31 cellular contexts compared by ENCODE assay signal in the genomic region with DNA sequence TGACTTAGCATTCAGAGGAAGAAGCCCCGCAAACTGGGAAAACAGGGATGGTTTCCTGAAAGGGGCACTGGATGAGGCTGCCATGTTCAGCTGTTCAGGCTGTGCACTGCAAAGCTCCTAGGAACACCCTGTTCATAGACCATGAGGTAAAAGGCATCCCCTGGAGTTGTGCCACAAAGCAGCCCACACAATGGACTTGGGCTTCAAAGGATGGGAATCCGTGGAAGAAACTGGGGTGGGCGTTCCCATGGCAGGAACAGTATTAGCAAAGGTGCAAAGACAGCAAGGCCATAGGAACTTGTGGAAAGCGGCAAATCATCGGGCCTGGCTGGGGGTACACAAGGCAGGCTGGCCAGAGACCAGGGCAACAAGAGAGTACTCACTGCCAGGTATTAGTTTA. TPM values are rescaled to one million over a fixed set of nuclear protein-coding genes. Genes with fewer than 3 reads are reported as not detected.
"Had no signal": no experiment of that assay in that cellular context is flagged by ENCODE, and none has a peak within 500 bp of the region (broad histone marks: within the 10 kb centered on the region; RNA-seq: fewer than 3 reads in every experiment).

No MANE protein-coding gene starts in this region.

- H3K27ac Mint-ChIP-seq: activated CD4-positive, alpha-beta T cell treated with anti-CD3 and anti-CD28 coated beads for 36 hours; activated CD4-positive, alpha-beta T cell treated with anti-CD3 and anti-CD28 coated beads, Interleukin-2, amount 10 ng/mL, durations not matched to agents 7 days and 5 days; activated CD8-positive, alpha-beta T cell treated with anti-CD3 and anti-CD28 coated beads, Interleukin-2, amount 10 ng/mL, durations not matched to agents 7 days and 5 days; activated naive CD4-positive, alpha-beta T cell treated with anti-CD3 and anti-CD28 coated beads, Interleukin-2, amount 50 U/mL, for 24 hours; activated naive CD8-positive, alpha-beta T cell treated with anti-CD3 and anti-CD28 coated beads, Interleukin-2, amount 10 ng/mL, durations not matched to agents 7 days and 5 days; activated T-cell treated with anti-CD3 and anti-CD28 coated beads, Interleukin-2, amount 50 U/mL, for 24 hours; activated T-helper 2 cell treated with anti-CD3 and anti-CD28 coated beads, Interferon-gamma antibody, Interleukin-2, Interleukin-4, amounts not matched to agents 10 μg/mL and 5 μg/mL and 100 μg/mL, durations not matched to agents 14 hours and 24 hours and 36 hours; T-helper 1 cell treated with Interleukin-12 subunit alpha and Interleukin-12 subunit beta and Interleukin-4 antibody, amounts not matched to agents 30 μg/mL and 1 μg/mL, for 36 hours; T-helper 2 cell treated with Interferon-gamma antibody and Interleukin-4, amounts not matched to agents 5 μg/mL and 100 μg/mL, for 36 hours had no signal

- H3K27me3 ChIP-seq: brain microvascular endothelial cell, MG63, Peyer's patch, SJSA1 had no signal

- DNase-seq: activated CD4-positive, alpha-beta T cell treated with anti-CD3 and anti-CD28 coated beads for 36 hours; activated CD4-positive, alpha-beta T cell treated with anti-CD3 and anti-CD28 coated beads, Interleukin-2, amount 10 ng/mL, durations not matched to agents 7 days and 5 days; activated CD4-positive, alpha-beta T cell treated with anti-CD3 and anti-CD28 coated beads, Interleukin-2, amount 50 U/mL, for 48 hours; activated CD8-positive, alpha-beta T cell treated with anti-CD3 and anti-CD28 coated beads, Interleukin-2, amount 10 ng/mL, durations not matched to agents 7 days and 5 days; activated gamma-delta T cell; activated naive CD4-positive, alpha-beta T cell treated with Interleukin-2 at 50 U/mL for 16 hours; activated naive CD8-positive, alpha-beta T cell treated with anti-CD3 and anti-CD28 coated beads, Interleukin-2, amount 10 ng/mL, durations not matched to agents 7 days and 5 days; activated T-cell treated with anti-CD3 and anti-CD28 coated beads, Interleukin-2, amount 50 U/mL, for 24 hours; brain microvascular endothelial cell; central memory CD4-positive, alpha-beta T cell; Kasumi-1; MG63; NCI-H1092; NCI-H1436 treated with DMSO at 0.1 percent for 48 hours; NCI-H1694 treated with DMSO at 0.1 percent for 48 hours; NCI-H2029; NCI-H345; NCI-H524 treated with DMSO at 0.1 percent for 48 hours; NK-92 treated with Interleukin-12 subunit alpha and Interleukin-12 subunit beta, amount 100 ng/mL, for 24 hours; PC-3; Peyer's patch; RPMI8226; SHP77 treated with DMSO at 0.1 percent for 48 hours; SK-N-SH had no signal

- H3K9ac ChIP-seq: SK-N-SH had no signal

- H3K36me3 ChIP-seq: brain microvascular endothelial cell, MG63, Peyer's patch, SJSA1 had no signal

- H3K4me1 ChIP-seq: Peyer's patch had no signal

- H3K4me3 ChIP-seq: MG63, Peyer's patch, SJSA1 had no signal

- H3K9me3 Mint-ChIP-seq: activated CD4-positive, alpha-beta T cell treated with anti-CD3 and anti-CD28 coated beads, Interleukin-2, amount 10 ng/mL, durations not matched to agents 7 days and 5 days; activated naive CD4-positive, alpha-beta T cell treated with anti-CD3 and anti-CD28 coated beads, Interleukin-2, amount 50 U/mL, for 24 hours; activated naive CD8-positive, alpha-beta T cell treated with anti-CD3 and anti-CD28 coated beads, Interleukin-2, amount 10 ng/mL, durations not matched to agents 7 days and 5 days; activated T-cell treated with anti-CD3 and anti-CD28 coated beads, Interleukin-2, amount 50 U/mL, for 24 hours; activated T-helper 2 cell treated with anti-CD3 and anti-CD28 coated beads, Interferon-gamma antibody, Interleukin-2, Interleukin-4, amounts not matched to agents 10 μg/mL and 5 μg/mL and 100 μg/mL, durations not matched to agents 14 hours and 24 hours and 36 hours; T-helper 1 cell treated with Interleukin-12 subunit alpha and Interleukin-12 subunit beta and Interleukin-4 antibody, amounts not matched to agents 30 μg/mL and 1 μg/mL, for 36 hours; T-helper 2 cell treated with Interferon-gamma antibody and Interleukin-4, amounts not matched to agents 5 μg/mL and 100 μg/mL, for 36 hours had no signal

- H3K27me3 Mint-ChIP-seq: activated naive CD8-positive, alpha-beta T cell treated with anti-CD3 and anti-CD28 coated beads, Interleukin-2, amount 10 ng/mL, durations not matched to agents 7 days and 5 days; activated T-cell treated with anti-CD3 and anti-CD28 coated beads, Interleukin-2, amount 50 U/mL, for 24 hours had no signal

- ATAC-seq: activated CD4-positive, alpha-beta T cell treated with anti-CD3 and anti-CD28 coated beads for 36 hours; activated CD8-positive, alpha-beta T cell treated with anti-CD3 and anti-CD28 coated beads, Interleukin-2, amount 10 ng/mL, durations not matched to agents 7 days and 5 days; PC-3 had no signal

- H3K4me1 Mint-ChIP-seq: activated CD4-positive, alpha-beta T cell treated with anti-CD3 and anti-CD28 coated beads for 36 hours; activated CD4-positive, alpha-beta T cell treated with anti-CD3 and anti-CD28 coated beads, Interleukin-2, amount 10 ng/mL, durations not matched to agents 7 days and 5 days; activated naive CD4-positive, alpha-beta T cell treated with anti-CD3 and anti-CD28 coated beads, Interleukin-2, amount 50 U/mL, for 24 hours; activated naive CD8-positive, alpha-beta T cell treated with anti-CD3 and anti-CD28 coated beads, Interleukin-2, amount 10 ng/mL, durations not matched to agents 7 days and 5 days had no signal

- H3K4me3 Mint-ChIP-seq: activated CD4-positive, alpha-beta T cell treated with anti-CD3 and anti-CD28 coated beads for 36 hours; activated CD4-positive, alpha-beta T cell treated with anti-CD3 and anti-CD28 coated beads, Interleukin-2, amount 10 ng/mL, durations not matched to agents 7 days and 5 days; activated CD8-positive, alpha-beta T cell treated with anti-CD3 and anti-CD28 coated beads, Interleukin-2, amount 10 ng/mL, durations not matched to agents 7 days and 5 days; activated naive CD4-positive, alpha-beta T cell treated with anti-CD3 and anti-CD28 coated beads, Interleukin-2, amount 50 U/mL, for 24 hours; activated naive CD8-positive, alpha-beta T cell treated with anti-CD3 and anti-CD28 coated beads, Interleukin-2, amount 10 ng/mL, durations not matched to agents 7 days and 5 days; activated T-cell treated with anti-CD3 and anti-CD28 coated beads, Interleukin-2, amount 50 U/mL, for 24 hours; T-helper 1 cell treated with Interleukin-12 subunit alpha and Interleukin-12 subunit beta and Interleukin-4 antibody, amounts not matched to agents 30 μg/mL and 1 μg/mL, for 36 hours; T-helper 2 cell treated with Interferon-gamma antibody and Interleukin-4, amounts not matched to agents 5 μg/mL and 100 μg/mL, for 36 hours had no signal

- FAIRE-seq: TTC549 had no signal

- H3K36me3 Mint-ChIP-seq: activated naive CD4-positive, alpha-beta T cell treated with anti-CD3 and anti-CD28 coated beads, Interleukin-2, amount 50 U/mL, for 24 hours; activated naive CD8-positive, alpha-beta T cell treated with anti-CD3 and anti-CD28 coated beads, Interleukin-2, amount 10 ng/mL, durations not matched to agents 7 days and 5 days had no signal

- H3K4me2 ChIP-seq: SK-N-SH had no signal

- H3K9me3 ChIP-seq: MG63, Peyer's patch, SJSA1, SK-N-SH had no signal

- H3K27ac ChIP-seq: brain microvascular endothelial cell, Peyer's patch, SJSA1 had no signal

RNA-seq across cellular contexts. Expression of a gene that starts 26.9 kb away (rescaled TPM):
- total RNA-seq: activated CD4-positive, alpha-beta T cell treated with anti-CD3 and anti-CD28 coated beads for 36 hours; activated CD4-positive, alpha-beta T cell treated with anti-CD3 and anti-CD28 coated beads, Interleukin-2, amount 10 ng/mL, durations not matched to agents 7 days and 5 days; activated CD8-positive, alpha-beta T cell treated with anti-CD3 and anti-CD28 coated beads, Interleukin-2, amount 10 ng/mL, durations not matched to agents 7 days and 5 days; activated naive CD8-positive, alpha-beta T cell treated with anti-CD3 and anti-CD28 coated beads, Interleukin-2, amount 10 ng/mL, durations not matched to agents 7 days and 5 days; activated T-helper 2 cell treated with anti-CD3 and anti-CD28 coated beads, Interferon-gamma antibody, Interleukin-2, Interleukin-4, amounts not matched to agents 10 μg/mL and 5 μg/mL and 100 μg/mL, durations not matched to agents 14 hours and 24 hours and 36 hours; NCI-H460; PC-3; Peyer's patch; SJSA1 had no signal
- polyA plus RNA-seq: SK-N-SH had no signal
